1 cellular context compared by ENCODE assay signal in the genomic region with DNA sequence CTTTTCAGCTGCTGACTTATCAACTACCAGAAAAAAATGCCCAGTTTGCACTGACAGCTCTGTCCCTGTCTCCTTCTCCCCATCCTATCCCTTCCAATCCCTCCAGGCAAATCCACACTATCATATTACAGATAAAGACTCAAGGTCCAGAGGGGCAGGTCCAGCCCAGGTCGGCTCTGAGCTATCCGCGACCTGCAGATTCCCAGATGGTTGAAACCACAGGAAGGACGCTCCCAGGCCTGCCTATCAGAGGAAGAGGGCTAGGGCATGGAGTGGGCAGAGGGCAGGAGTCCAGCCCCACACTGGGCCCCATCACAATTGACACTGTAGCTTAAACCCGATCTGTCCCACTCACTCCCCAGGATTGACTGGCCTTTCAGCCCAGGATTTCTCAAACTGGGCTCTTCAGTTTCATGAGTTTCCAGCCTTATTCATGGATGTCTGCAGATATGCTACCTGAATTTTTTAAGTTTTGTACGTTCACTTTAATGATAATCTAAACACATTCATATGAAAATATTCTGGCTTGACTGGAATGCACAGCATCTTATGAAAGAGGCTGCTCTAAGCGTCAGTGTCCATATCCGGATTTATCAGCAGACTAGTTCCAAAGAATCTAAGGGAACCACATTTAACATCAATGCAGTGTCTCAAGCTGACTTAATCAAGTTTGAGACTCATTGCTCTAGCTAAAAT.
TF ChIP-seq lines count a peak whose summit lies in the region.

No MANE protein-coding gene starts in this region.

TF ChIP-seq in HepG2, 621 proteins besides CTCF, POLR2A, EP300 and RAD21 (continued from another document and continues in another):
- TF ChIP-seq, protein P1, sequence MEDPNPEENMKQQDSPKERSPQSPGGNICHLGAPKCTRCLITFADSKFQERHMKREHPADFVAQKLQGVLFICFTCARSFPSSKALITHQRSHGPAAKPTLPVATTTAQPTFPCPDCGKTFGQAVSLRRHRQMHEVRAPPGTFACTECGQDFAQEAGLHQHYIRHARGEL (CRISPR knock-in tag; IDR thresholded peaks at IDR 0.05) = no peak
- TF ChIP-seq, protein P2, sequence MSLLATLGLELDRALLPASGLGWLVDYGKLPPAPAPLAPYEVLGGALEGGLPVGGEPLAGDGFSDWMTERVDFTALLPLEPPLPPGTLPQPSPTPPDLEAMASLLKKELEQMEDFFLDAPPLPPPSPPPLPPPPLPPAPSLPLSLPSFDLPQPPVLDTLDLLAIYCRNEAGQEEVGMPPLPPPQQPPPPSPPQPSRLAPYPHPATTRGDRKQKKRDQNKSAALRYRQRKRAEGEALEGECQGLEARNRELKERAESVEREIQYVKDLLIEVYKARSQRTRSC (CRISPR knock-in tag; IDR thresholded peaks at IDR 0.05; ENCODE audit: low read depth) = no peak
- TF ChIP-seq ZNF782 (CRISPR knock-in tag; IDR thresholded peaks at IDR 0.05; ENCODE audit: borderline replicate concordance) (peak; percentile 59; the same call in 1 of the 2 replicates), NCOR1 (IDR thresholded peaks at IDR 0.05; ENCODE audit: borderline replicate concordance, low read length) (peak; percentile 87; the same call in 1 of the 2 replicates), NCOA5 (CRISPR knock-in tag; IDR thresholded peaks at IDR 0.05) (no peak), FOXK1 (CRISPR knock-in tag; IDR thresholded peaks at IDR 0.05; ENCODE audit: borderline replicate concordance, low read depth) (peak; percentile 33; the same call in 1 of the 2 replicates), ZBTB7B (CRISPR knock-in tag; IDR thresholded peaks at IDR 0.05) (peak; percentile 94), BRD4 (CRISPR knock-in tag; IDR thresholded peaks at IDR 0.05) (0 out of 2 replicates have a peak, but pooled peaks have one; percentile 20), ZNF296 (CRISPR knock-in tag; conservative IDR thresholded peaks at IDR 0.05) (no peak), RXRB (CRISPR knock-in tag; IDR thresholded peaks at IDR 0.05; ENCODE audit: borderline replicate concordance) (peak; percentile 89), NFYC (CRISPR knock-in tag; IDR thresholded peaks at IDR 0.05) (peak; percentile 69), NKX3-1 (CRISPR knock-in tag; IDR thresholded peaks at IDR 0.05) (peak; percentile 49; the same call in 1 of the 2 replicates), BORCS8-MEF2B (CRISPR knock-in tag; IDR thresholded peaks at IDR 0.05) (no peak), SMAD3 (CRISPR knock-in tag; IDR thresholded peaks at IDR 0.05) (peak; percentile 78; the same call in 1 of the 2 replicates), LCORL (IDR thresholded peaks at IDR 0.05) (no peak), LCORL (CRISPR knock-in tag; IDR thresholded peaks at IDR 0.05) (peak; percentile 95), NFE2 (CRISPR knock-in tag; IDR thresholded peaks at IDR 0.05) (no peak), CREB1 (IDR thresholded peaks at IDR 0.05) (no peak), CREB1 (CRISPR knock-in tag; IDR thresholded peaks at IDR 0.05) (no peak), HMG20B (CRISPR knock-in tag; conservative IDR thresholded peaks at IDR 0.05) (0 out of 2 replicates have a peak, but pooled peaks have one; percentile 39), SPEN (CRISPR knock-in tag; IDR thresholded peaks at IDR 0.05; ENCODE audit: low read depth) (peak; percentile 87), HDAC1 (CRISPR knock-in tag; IDR thresholded peaks at IDR 0.05) (peak; percentile 90), PRPF4 (IDR thresholded peaks at IDR 0.05; ENCODE audit: low read depth, low read length, poor library complexity, severe bottlenecking) (no peak), ZNF331 (CRISPR knock-in tag; IDR thresholded peaks at IDR 0.05) (peak; percentile 36; the same call in 1 of the 2 replicates), YEATS2 (CRISPR knock-in tag; IDR thresholded peaks at IDR 0.05; ENCODE audit: borderline replicate concordance) (peak; percentile 53; the same call in 1 of the 2 replicates), ZNF292 (CRISPR knock-in tag; IDR thresholded peaks at IDR 0.05; ENCODE audit: borderline replicate concordance, low read depth) (peak; percentile 79; the same call in 1 of the 2 replicates)
- TF ChIP-seq, protein P3, sequence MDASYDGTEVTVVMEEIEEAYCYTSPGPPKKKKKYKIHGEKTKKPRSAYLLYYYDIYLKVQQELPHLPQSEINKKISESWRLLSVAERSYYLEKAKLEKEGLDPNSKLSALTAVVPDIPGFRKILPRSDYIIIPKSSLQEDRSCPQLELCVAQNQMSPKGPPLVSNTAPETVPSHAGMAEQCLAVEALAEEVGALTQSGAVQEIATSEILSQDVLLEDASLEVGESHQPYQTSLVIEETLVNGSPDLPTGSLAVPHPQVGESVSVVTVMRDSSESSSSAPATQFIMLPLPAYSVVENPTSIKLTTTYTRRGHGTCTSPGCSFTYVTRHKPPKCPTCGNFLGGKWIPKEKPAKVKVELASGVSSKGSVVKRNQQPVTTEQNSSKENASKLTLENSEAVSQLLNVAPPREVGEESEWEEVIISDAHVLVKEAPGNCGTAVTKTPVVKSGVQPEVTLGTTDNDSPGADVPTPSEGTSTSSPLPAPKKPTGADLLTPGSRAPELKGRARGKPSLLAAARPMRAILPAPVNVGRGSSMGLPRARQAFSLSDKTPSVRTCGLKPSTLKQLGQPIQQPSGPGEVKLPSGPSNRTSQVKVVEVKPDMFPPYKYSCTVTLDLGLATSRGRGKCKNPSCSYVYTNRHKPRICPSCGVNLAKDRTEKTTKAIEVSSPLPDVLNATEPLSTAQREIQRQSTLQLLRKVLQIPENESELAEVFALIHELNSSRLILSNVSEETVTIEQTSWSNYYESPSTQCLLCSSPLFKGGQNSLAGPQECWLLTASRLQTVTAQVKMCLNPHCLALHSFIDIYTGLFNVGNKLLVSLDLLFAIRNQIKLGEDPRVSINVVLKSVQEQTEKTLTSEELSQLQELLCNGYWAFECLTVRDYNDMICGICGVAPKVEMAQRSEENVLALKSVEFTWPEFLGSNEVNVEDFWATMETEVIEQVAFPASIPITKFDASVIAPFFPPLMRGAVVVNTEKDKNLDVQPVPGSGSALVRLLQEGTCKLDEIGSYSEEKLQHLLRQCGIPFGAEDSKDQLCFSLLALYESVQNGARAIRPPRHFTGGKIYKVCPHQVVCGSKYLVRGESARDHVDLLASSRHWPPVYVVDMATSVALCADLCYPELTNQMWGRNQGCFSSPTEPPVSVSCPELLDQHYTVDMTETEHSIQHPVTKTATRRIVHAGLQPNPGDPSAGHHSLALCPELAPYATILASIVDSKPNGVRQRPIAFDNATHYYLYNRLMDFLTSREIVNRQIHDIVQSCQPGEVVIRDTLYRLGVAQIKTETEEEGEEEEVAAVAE (CRISPR knock-in tag; IDR thresholded peaks at IDR 0.05; ENCODE audit: borderline replicate concordance) = peak; percentile 46; the same call in 1 of the 2 replicates
- TF ChIP-seq, protein P4, sequence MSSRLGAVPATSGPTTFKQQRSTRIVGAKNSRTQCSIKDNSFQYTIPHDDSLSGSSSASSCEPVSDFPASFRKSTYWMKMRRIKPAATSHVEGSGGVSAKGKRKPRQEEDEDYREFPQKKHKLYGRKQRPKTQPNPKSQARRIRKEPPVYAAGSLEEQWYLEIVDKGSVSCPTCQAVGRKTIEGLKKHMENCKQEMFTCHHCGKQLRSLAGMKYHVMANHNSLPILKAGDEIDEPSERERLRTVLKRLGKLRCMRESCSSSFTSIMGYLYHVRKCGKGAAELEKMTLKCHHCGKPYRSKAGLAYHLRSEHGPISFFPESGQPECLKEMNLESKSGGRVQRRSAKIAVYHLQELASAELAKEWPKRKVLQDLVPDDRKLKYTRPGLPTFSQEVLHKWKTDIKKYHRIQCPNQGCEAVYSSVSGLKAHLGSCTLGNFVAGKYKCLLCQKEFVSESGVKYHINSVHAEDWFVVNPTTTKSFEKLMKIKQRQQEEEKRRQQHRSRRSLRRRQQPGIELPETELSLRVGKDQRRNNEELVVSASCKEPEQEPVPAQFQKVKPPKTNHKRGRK (CRISPR knock-in tag; IDR thresholded peaks at IDR 0.05) = no peak
- TF ChIP-seq, protein P5, sequence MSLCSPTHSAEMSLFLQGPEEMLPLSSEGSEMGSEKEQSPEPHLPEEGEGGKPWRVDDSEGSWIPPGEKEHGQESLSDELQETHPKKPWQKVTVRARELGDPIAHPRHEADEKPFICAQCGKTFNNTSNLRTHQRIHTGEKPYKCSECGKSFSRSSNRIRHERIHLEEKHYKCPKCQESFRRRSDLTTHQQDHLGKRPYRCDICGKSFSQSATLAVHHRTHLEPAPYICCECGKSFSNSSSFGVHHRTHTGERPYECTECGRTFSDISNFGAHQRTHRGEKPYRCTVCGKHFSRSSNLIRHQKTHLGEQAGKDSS (CRISPR knock-in tag; IDR thresholded peaks at IDR 0.05; ENCODE audit: borderline replicate concordance, low read depth) = no peak
- TF ChIP-seq, protein P6, sequence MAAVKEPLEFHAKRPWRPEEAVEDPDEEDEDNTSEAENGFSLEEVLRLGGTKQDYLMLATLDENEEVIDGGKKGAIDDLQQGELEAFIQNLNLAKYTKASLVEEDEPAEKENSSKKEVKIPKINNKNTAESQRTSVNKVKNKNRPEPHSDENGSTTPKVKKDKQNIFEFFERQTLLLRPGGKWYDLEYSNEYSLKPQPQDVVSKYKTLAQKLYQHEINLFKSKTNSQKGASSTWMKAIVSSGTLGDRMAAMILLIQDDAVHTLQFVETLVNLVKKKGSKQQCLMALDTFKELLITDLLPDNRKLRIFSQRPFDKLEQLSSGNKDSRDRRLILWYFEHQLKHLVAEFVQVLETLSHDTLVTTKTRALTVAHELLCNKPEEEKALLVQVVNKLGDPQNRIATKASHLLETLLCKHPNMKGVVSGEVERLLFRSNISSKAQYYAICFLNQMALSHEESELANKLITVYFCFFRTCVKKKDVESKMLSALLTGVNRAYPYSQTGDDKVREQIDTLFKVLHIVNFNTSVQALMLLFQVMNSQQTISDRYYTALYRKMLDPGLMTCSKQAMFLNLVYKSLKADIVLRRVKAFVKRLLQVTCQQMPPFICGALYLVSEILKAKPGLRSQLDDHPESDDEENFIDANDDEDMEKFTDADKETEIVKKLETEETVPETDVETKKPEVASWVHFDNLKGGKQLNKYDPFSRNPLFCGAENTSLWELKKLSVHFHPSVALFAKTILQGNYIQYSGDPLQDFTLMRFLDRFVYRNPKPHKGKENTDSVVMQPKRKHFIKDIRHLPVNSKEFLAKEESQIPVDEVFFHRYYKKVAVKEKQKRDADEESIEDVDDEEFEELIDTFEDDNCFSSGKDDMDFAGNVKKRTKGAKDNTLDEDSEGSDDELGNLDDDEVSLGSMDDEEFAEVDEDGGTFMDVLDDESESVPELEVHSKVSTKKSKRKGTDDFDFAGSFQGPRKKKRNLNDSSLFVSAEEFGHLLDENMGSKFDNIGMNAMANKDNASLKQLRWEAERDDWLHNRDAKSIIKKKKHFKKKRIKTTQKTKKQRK (IDR thresholded peaks at IDR 0.05; ENCODE audit: low read length) = no peak
- TF ChIP-seq, protein P7, sequence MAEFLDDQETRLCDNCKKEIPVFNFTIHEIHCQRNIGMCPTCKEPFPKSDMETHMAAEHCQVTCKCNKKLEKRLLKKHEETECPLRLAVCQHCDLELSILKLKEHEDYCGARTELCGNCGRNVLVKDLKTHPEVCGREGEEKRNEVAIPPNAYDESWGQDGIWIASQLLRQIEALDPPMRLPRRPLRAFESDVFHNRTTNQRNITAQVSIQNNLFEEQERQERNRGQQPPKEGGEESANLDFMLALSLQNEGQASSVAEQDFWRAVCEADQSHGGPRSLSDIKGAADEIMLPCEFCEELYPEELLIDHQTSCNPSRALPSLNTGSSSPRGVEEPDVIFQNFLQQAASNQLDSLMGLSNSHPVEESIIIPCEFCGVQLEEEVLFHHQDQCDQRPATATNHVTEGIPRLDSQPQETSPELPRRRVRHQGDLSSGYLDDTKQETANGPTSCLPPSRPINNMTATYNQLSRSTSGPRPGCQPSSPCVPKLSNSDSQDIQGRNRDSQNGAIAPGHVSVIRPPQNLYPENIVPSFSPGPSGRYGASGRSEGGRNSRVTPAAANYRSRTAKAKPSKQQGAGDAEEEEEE (CRISPR knock-in tag; IDR thresholded peaks at IDR 0.05; ENCODE audit: borderline replicate concordance) = 0 out of 2 replicates have a peak, but pooled peaks have one; percentile 45
- TF ChIP-seq, protein P8, sequence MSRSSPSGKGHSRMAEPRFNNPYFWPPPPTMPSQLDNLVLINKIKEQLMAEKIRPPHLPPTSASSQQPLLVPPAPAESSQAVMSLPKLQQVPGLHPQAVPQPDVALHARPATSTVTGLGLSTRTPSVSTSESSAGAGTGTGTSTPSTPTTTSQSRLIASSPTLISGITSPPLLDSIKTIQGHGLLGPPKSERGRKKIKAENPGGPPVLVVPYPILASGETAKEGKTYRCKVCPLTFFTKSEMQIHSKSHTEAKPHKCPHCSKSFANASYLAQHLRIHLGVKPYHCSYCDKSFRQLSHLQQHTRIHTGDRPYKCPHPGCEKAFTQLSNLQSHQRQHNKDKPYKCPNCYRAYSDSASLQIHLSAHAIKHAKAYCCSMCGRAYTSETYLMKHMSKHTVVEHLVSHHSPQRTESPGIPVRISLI (CRISPR knock-in tag; IDR thresholded peaks at IDR 0.05; ENCODE audit: borderline replicate concordance) = peak; percentile 43; the same call in 1 of the 2 replicates
- TF ChIP-seq, protein P9, sequence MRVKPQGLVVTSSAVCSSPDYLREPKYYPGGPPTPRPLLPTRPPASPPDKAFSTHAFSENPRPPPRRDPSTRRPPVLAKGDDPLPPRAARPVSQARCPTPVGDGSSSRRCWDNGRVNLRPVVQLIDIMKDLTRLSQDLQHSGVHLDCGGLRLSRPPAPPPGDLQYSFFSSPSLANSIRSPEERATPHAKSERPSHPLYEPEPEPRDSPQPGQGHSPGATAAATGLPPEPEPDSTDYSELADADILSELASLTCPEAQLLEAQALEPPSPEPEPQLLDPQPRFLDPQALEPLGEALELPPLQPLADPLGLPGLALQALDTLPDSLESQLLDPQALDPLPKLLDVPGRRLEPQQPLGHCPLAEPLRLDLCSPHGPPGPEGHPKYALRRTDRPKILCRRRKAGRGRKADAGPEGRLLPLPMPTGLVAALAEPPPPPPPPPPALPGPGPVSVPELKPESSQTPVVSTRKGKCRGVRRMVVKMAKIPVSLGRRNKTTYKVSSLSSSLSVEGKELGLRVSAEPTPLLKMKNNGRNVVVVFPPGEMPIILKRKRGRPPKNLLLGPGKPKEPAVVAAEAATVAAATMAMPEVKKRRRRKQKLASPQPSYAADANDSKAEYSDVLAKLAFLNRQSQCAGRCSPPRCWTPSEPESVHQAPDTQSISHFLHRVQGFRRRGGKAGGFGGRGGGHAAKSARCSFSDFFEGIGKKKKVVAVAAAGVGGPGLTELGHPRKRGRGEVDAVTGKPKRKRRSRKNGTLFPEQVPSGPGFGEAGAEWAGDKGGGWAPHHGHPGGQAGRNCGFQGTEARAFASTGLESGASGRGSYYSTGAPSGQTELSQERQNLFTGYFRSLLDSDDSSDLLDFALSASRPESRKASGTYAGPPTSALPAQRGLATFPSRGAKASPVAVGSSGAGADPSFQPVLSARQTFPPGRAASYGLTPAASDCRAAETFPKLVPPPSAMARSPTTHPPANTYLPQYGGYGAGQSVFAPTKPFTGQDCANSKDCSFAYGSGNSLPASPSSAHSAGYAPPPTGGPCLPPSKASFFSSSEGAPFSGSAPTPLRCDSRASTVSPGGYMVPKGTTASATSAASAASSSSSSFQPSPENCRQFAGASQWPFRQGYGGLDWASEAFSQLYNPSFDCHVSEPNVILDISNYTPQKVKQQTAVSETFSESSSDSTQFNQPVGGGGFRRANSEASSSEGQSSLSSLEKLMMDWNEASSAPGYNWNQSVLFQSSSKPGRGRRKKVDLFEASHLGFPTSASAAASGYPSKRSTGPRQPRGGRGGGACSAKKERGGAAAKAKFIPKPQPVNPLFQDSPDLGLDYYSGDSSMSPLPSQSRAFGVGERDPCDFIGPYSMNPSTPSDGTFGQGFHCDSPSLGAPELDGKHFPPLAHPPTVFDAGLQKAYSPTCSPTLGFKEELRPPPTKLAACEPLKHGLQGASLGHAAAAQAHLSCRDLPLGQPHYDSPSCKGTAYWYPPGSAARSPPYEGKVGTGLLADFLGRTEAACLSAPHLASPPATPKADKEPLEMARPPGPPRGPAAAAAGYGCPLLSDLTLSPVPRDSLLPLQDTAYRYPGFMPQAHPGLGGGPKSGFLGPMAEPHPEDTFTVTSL (CRISPR knock-in tag; IDR thresholded peaks at IDR 0.05; ENCODE audit: borderline replicate concordance) = peak; percentile 28; the same call in 1 of the 2 replicates
